Comparison of ENCODE assay signal across 1 cellular context in the genomic region with DNA sequence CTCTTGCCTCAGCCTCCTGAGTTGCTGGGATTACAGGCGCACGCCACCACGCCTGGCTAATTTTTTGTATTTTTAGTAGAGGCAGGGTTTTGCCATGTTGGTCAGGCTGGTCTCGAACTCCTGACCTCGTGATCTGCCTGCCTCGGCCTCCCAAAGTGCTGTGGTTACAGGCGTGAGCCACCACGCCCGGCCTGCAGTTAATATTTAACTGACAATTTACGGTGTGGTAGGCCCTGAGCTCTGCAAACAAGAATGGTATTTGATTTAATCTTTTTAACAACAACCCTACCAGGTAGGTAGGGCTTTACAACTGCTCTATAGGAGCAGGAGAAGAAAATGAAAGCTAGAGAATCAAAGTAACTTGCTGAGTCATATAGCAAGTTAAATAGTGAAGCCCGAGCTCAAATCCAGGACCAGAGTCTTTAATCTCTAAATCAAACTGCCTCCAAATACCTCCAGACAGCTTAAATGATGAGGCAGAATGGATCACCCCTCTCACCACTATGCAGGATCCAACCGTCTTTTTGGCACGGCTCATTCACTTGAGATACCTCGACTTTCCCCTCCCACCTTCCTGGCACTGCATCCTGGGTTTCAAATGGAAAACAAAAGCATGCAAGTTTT.
TF ChIP-seq lines count a peak whose summit lies in the region.

No MANE protein-coding gene starts in this region.

TF ChIP-seq in HepG2, 621 proteins besides CTCF, POLR2A, EP300 and RAD21 (continued from another document):
- TF ChIP-seq, protein P1, sequence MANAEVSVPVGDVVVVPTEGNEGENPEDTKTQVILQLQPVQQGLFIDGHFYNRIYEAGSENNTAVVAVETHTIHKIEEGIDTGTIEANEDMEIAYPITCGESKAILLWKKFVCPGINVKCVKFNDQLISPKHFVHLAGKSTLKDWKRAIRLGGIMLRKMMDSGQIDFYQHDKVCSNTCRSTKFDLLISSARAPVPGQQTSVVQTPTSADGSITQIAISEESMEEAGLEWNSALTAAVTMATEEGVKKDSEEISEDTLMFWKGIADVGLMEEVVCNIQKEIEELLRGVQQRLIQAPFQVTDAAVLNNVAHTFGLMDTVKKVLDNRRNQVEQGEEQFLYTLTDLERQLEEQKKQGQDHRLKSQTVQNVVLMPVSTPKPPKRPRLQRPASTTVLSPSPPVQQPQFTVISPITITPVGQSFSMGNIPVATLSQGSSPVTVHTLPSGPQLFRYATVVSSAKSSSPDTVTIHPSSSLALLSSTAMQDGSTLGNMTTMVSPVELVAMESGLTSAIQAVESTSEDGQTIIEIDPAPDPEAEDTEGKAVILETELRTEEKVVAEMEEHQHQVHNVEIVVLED (CRISPR knock-in tag; IDR thresholded peaks at IDR 0.05; ENCODE audit: borderline replicate concordance) = no peak
- TF ChIP-seq ZSCAN30 (CRISPR knock-in tag; IDR thresholded peaks at IDR 0.05) (no peak), GABPB1 (CRISPR knock-in tag; IDR thresholded peaks at IDR 0.05) (peak; percentile 36; the same call in 1 of the 2 replicates), CHD4 (IDR thresholded peaks at IDR 0.05; ENCODE audit: borderline replicate concordance, low read length) (peak; percentile 95), REPIN1 (CRISPR knock-in tag; IDR thresholded peaks at IDR 0.05; ENCODE audit: borderline replicate concordance, low read depth) (peak; percentile 83; the same call in 1 of the 2 replicates), CHCHD3 (CRISPR knock-in tag; IDR thresholded peaks at IDR 0.05) (no peak), ZNF24 (IDR thresholded peaks at IDR 0.05) (no peak), ETV6 (CRISPR knock-in tag; conservative IDR thresholded peaks at IDR 0.05) (no peak), ZNF224 (CRISPR knock-in tag; IDR thresholded peaks at IDR 0.05) (no peak), ZMYM3 (CRISPR knock-in tag; IDR thresholded peaks at IDR 0.05) (peak; percentile 97), ATF1 (CRISPR knock-in tag; IDR thresholded peaks at IDR 0.05) (peak; percentile 50; the same call in 1 of the 2 replicates), SAP130 (CRISPR knock-in tag; IDR thresholded peaks at IDR 0.05; ENCODE audit: low read depth) (peak; percentile 65), CERS6 (CRISPR knock-in tag; IDR thresholded peaks at IDR 0.05) (no peak), BCL6 (CRISPR knock-in tag; IDR thresholded peaks at IDR 0.05) (no peak), KDM1A (CRISPR knock-in tag; IDR thresholded peaks at IDR 0.05) (peak; percentile 99), SETDB1 (CRISPR knock-in tag; IDR thresholded peaks at IDR 0.05; ENCODE audit: borderline replicate concordance) (no peak), MZF1 (CRISPR knock-in tag; IDR thresholded peaks at IDR 0.05; ENCODE audit: borderline replicate concordance) (no peak), TBX2 (CRISPR knock-in tag; IDR thresholded peaks at IDR 0.05; ENCODE audit: borderline replicate concordance) (peak; percentile 68), HNF1B (CRISPR knock-in tag; IDR thresholded peaks at IDR 0.05) (peak; percentile 99)
- TF ChIP-seq, protein P2, sequence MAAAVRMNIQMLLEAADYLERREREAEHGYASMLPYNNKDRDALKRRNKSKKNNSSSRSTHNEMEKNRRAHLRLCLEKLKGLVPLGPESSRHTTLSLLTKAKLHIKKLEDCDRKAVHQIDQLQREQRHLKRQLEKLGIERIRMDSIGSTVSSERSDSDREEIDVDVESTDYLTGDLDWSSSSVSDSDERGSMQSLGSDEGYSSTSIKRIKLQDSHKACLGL (CRISPR knock-in tag; IDR thresholded peaks at IDR 0.05) = no peak
- TF ChIP-seq, protein P3, sequence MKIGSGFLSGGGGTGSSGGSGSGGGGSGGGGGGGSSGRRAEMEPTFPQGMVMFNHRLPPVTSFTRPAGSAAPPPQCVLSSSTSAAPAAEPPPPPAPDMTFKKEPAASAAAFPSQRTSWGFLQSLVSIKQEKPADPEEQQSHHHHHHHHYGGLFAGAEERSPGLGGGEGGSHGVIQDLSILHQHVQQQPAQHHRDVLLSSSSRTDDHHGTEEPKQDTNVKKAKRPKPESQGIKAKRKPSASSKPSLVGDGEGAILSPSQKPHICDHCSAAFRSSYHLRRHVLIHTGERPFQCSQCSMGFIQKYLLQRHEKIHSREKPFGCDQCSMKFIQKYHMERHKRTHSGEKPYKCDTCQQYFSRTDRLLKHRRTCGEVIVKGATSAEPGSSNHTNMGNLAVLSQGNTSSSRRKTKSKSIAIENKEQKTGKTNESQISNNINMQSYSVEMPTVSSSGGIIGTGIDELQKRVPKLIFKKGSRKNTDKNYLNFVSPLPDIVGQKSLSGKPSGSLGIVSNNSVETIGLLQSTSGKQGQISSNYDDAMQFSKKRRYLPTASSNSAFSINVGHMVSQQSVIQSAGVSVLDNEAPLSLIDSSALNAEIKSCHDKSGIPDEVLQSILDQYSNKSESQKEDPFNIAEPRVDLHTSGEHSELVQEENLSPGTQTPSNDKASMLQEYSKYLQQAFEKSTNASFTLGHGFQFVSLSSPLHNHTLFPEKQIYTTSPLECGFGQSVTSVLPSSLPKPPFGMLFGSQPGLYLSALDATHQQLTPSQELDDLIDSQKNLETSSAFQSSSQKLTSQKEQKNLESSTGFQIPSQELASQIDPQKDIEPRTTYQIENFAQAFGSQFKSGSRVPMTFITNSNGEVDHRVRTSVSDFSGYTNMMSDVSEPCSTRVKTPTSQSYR (CRISPR knock-in tag; IDR thresholded peaks at IDR 0.05; ENCODE audit: borderline replicate concordance) = no peak
- TF ChIP-seq, protein P4, sequence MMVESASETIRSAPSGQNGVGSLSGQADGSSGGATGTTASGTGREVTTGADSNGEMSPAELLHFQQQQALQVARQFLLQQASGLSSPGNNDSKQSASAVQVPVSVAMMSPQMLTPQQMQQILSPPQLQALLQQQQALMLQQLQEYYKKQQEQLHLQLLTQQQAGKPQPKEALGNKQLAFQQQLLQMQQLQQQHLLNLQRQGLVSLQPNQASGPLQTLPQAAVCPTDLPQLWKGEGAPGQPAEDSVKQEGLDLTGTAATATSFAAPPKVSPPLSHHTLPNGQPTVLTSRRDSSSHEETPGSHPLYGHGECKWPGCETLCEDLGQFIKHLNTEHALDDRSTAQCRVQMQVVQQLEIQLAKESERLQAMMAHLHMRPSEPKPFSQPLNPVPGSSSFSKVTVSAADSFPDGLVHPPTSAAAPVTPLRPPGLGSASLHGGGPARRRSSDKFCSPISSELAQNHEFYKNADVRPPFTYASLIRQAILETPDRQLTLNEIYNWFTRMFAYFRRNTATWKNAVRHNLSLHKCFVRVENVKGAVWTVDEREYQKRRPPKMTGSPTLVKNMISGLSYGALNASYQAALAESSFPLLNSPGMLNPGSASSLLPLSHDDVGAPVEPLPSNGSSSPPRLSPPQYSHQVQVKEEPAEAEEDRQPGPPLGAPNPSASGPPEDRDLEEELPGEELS (CRISPR knock-in tag; IDR thresholded peaks at IDR 0.05) = peak; percentile 68
